ENCODE assay signal across 1 cellular context in the genomic region with DNA sequence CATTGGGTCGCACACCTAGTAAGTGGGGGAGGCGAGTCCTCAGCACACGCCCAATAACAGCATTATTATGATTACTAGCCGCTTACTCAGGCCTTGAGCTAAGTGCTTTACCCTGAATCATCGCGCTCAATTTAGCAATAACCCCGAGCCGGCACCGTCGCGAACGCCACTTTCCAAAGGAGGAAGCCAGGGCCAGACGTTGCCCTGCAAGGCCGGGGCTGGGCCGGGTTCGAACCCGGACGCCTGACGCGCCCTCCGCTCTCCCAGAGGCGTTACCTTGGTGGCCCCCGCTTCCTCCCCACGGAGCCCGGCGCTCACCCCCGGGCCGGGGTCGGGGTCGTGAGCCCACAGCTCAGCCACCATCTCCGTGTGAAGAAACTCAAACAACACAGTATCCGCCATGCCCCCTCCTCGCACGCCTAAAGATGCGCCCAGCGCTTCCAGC.
TF ChIP-seq lines count a peak whose summit lies in the region.

A gene with protein sequence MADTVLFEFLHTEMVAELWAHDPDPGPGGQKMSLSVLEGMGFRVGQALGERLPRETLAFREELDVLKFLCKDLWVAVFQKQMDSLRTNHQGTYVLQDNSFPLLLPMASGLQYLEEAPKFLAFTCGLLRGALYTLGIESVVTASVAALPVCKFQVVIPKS (minus strand): TSS at position 421 of the 445 bp plus-strand sequence. CDS start 19 bp downstream, at position 402.

TF ChIP-seq in K562, 482 proteins besides CTCF, POLR2A, EP300 and RAD21 (continued from another document):
- TF ChIP-seq, protein P1, sequence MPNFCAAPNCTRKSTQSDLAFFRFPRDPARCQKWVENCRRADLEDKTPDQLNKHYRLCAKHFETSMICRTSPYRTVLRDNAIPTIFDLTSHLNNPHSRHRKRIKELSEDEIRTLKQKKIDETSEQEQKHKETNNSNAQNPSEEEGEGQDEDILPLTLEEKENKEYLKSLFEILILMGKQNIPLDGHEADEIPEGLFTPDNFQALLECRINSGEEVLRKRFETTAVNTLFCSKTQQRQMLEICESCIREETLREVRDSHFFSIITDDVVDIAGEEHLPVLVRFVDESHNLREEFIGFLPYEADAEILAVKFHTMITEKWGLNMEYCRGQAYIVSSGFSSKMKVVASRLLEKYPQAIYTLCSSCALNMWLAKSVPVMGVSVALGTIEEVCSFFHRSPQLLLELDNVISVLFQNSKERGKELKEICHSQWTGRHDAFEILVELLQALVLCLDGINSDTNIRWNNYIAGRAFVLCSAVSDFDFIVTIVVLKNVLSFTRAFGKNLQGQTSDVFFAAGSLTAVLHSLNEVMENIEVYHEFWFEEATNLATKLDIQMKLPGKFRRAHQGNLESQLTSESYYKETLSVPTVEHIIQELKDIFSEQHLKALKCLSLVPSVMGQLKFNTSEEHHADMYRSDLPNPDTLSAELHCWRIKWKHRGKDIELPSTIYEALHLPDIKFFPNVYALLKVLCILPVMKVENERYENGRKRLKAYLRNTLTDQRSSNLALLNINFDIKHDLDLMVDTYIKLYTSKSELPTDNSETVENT (CRISPR knock-in tag; IDR thresholded peaks at IDR 0.05), result peak; percentile 44
- no peak for TF ChIP-seq ZNF140 (CRISPR knock-in tag; IDR thresholded peaks at IDR 0.05)
